Comparison of ENCODE assay signal across 22 cellular contexts in genomic region chr17:15169676-15170075, GRCh38.
A peak's percentile ranks its signal among the peaks of the same experiment; 100 is the strongest.
DNase-seq lines count a peak whose midpoint lies in the region; ATAC-seq and TF ChIP-seq lines count a peak whose summit lies in the region.
"Had no signal": no experiment of that assay in that cellular context is flagged by ENCODE, and none has a peak within 500 bp of the region (broad histone marks: within the 10 kb centered on the region; RNA-seq: fewer than 3 reads in every experiment).

No MANE protein-coding gene starts in this region.

- no peak for TF ChIP-seq CTCF in PC-3 (conservative IDR thresholded peaks at IDR 0.05; ENCODE audit: low read depth, low read length)
- TF ChIP-seq CTCF in fibroblast of lung (conservative IDR thresholded peaks at IDR 0.05 in 1 of 2, IDR thresholded peaks at IDR 0.05 in 1 of 2; ENCODE audit: low read depth in 1 of 2, low read length in 2 of 2) = no peak
- no peak for TF ChIP-seq CTCF in body of pancreas (IDR thresholded peaks at IDR 0.05)

- H3K79me2 ChIP-seq in PC-3 (ENCODE audit: low read length) (no peaks in the 10 kb centered on the region), fibroblast of lung (ENCODE audit: control insufficient read depth, insufficient read depth, low read length) (no peaks in the 10 kb centered on the region)

- H3K9ac ChIP-seq in PC-3 (ENCODE audit: low read length) (no peak overlapping the region), fibroblast of lung (ENCODE audit: insufficient read depth, low read length) (no peak overlapping the region)
- H3K9ac ChIP-seq: BLaER1 treated with 17β-estradiol and CSF1 and Interleukin-3, amounts not matched to agents 10 nM and 100 nM; KMS-11 had no signal

- H3K4me1 ChIP-seq in PC-3 (ENCODE audit: insufficient read depth, low read length) (no peaks in the 10 kb centered on the region), fibroblast of lung (ENCODE audit: control insufficient read depth, extremely low read depth, insufficient read depth, low read length) (no peaks in the 10 kb centered on the region), body of pancreas (no peaks in the 10 kb centered on the region)
- H3K4me1 ChIP-seq: Caco-2, Peyer's patch had no signal

- DNase-seq in NCI-H82 (lab: John Stamatoyannopoulos, UW) (peak; percentile 8), NCI-H82 treated with DMSO at 0.1 percent for 48 hours (lab: John Stamatoyannopoulos, UW; ENCODE audit: unreplicated experiment) (no peak), PC-3 (peak; percentile 34), fibroblast of lung (ENCODE audit: low read depth in 2 of 2) (peak; percentile 24 to 68), NCI-H1694 treated with DMSO at 0.1 percent for 48 hours (lab: John Stamatoyannopoulos, UW) (no peak), NCI-H187 treated with DMSO at 0.1 percent for 48 hours (lab: John Stamatoyannopoulos, UW) (no peak), SKM-1 (lab: John Stamatoyannopoulos, UW; ENCODE audit: unreplicated experiment) (no peak), body of pancreas (no peak)
- DNase-seq: activated CD4-positive, alpha-beta T cell treated with anti-CD3 and anti-CD28 coated beads, Interleukin-2, amount 50 U/mL, for 1 hour; aorta; Caco-2; naive thymus-derived CD4-positive, alpha-beta T cell; NCI-H2029; Peyer's patch; stimulated activated CD4-positive, alpha-beta T cell treated with anti-CD3 and anti-CD28 coated beads, Interleukin-2, amount 100 ng/mL, for 48 hours; stimulated activated naive B cell treated with anti-CD40 and anti-IgM and Interleukin-4, amounts not matched to agents 10 μg/mL and 1 μg/mL and 100 μg/mL, for 72 hours had no signal

- 74 to 76% methylated on average over 2 of the region's 2 CpGs for whole genome bisulfite sequencing in body of pancreas, 2 donors

- H3K4me3 ChIP-seq in PC-3 (ENCODE audit: low read length) = no peak overlapping the region
- no peak overlapping the region for H3K4me3 ChIP-seq in fibroblast of lung (replicated peaks in 1 of 4; ENCODE audit: control extremely low read depth in 1 of 4, insufficient read depth in 1 of 4, low read depth in 3 of 4, low read length in 4 of 4)
- H3K4me3 ChIP-seq in body of pancreas = no peak overlapping the region
- H3K4me3 ChIP-seq: BLaER1 treated with 17β-estradiol and CSF1 and Interleukin-3, amounts not matched to agents 10 nM and 100 nM; Peyer's patch; SK-N-MC had no signal

- H3K4me2 ChIP-seq in PC-3 (ENCODE audit: low read length) (no peak overlapping the region), fibroblast of lung (ENCODE audit: extremely low read depth, insufficient read depth, low read length) (no peak overlapping the region)
- H3K4me2 ChIP-seq: KMS-11 had no signal

- H3K36me3 ChIP-seq in PC-3 (ENCODE audit: low read depth, low read length) (no peaks in the 10 kb centered on the region), fibroblast of lung (ENCODE audit: control insufficient read depth, insufficient read depth, low read length) (no peaks in the 10 kb centered on the region), body of pancreas (replicated peaks in 1 of 2; ENCODE audit: insufficient read depth in 1 of 2, low read depth in 2 of 2) (no peaks in the 10 kb centered on the region)
- H3K36me3 ChIP-seq: BLaER1 treated with 17β-estradiol and CSF1 and Interleukin-3, amounts not matched to agents 10 nM and 100 nM; Peyer's patch had no signal

- peaks cover 52% of the 10 kb centered on the region for H3K27me3 ChIP-seq in PC-3 (ENCODE audit: low read length)
- H3K27me3 ChIP-seq in fibroblast of lung (ENCODE audit: control insufficient read depth, insufficient read depth, low read length) = no peaks in the 10 kb centered on the region
- no peaks in the 10 kb centered on the region for H3K27me3 ChIP-seq in body of pancreas
- H3K27me3 ChIP-seq: BLaER1 treated with 17β-estradiol and CSF1 and Interleukin-3, amounts not matched to agents 10 nM and 100 nM; Peyer's patch had no signal

- H3K9me2 ChIP-seq in PC-3 (replicated peaks; ENCODE audit: low read length) = no peaks in the 10 kb centered on the region

- CTCF ChIA-PET in PC-3 (lab: Charles Lee) = no interaction called here

- ATAC-seq in PC-3 (no peak), body of pancreas (no peak)
- ATAC-seq: activated naive CD4-positive, alpha-beta T cell treated with anti-CD3 and anti-CD28 coated beads, Interleukin-2, amount 50 U/mL, for 72 hours; naive thymus-derived CD4-positive, alpha-beta T cell; stimulated activated naive B cell treated with anti-CD40 and anti-IgM and Interleukin-4, amounts not matched to agents 10 μg/mL and 1 μg/mL and 100 μg/mL, for 72 hours had no signal

- TF ChIP-seq POLR2A in body of pancreas (IDR thresholded peaks at IDR 0.05) = no peak

- intact Hi-C loops in PC-3 (cut with micrococcal nuclease) (no loop called here), body of pancreas (cut with DNase I) (no loop called here)

- no peaks in the 10 kb centered on the region for H4K20me1 ChIP-seq in PC-3 (ENCODE audit: low read length)
- no peaks in the 10 kb centered on the region for H4K20me1 ChIP-seq in fibroblast of lung (ENCODE audit: control insufficient read depth, extremely low read depth, insufficient read depth, low read length)
- H4K20me1 ChIP-seq: BLaER1 treated with 17β-estradiol and CSF1 and Interleukin-3, amounts not matched to agents 10 nM and 100 nM had no signal

- BruUV-seq in PC-3 (replicated peaks; lab: Mats Ljungman, UMichigan) = no TSS peak

- POLR2A ChIA-PET in PC-3 (lab: Charles Lee; ENCODE audit: unreplicated experiment) = no interaction called here

- H2AFZ ChIP-seq in PC-3 (ENCODE audit: low read length) = no peak overlapping the region
- no peak overlapping the region for H2AFZ ChIP-seq in fibroblast of lung (ENCODE audit: low read length)

- H3K27ac ChIP-seq in PC-3 (ENCODE audit: low read length) (no peak overlapping the region), fibroblast of lung (ENCODE audit: insufficient read depth, low read length) (no peak overlapping the region), body of pancreas (no peak overlapping the region)
- H3K27ac ChIP-seq: 22Rv1; BLaER1 treated with 17β-estradiol and CSF1 and Interleukin-3, amounts not matched to agents 10 nM and 100 nM; KMS-11; Peyer's patch; SK-N-MC; VCaP had no signal

- no peaks in the 10 kb centered on the region for H3F3A ChIP-seq in PC-3 (ENCODE audit: low read length, unreplicated experiment)

- no peaks in the 10 kb centered on the region for H3K9me3 ChIP-seq in PC-3 (ENCODE audit: low read length)
- no peaks in the 10 kb centered on the region for H3K9me3 ChIP-seq in fibroblast of lung (ENCODE audit: control insufficient read depth, insufficient read depth, low read depth, low read length)
- H3K9me3 ChIP-seq in body of pancreas = no peaks in the 10 kb centered on the region
- H3K9me3 ChIP-seq: BLaER1 treated with 17β-estradiol and CSF1 and Interleukin-3, amounts not matched to agents 10 nM and 100 nM; Caco-2; Peyer's patch had no signal

Comparison
In these comparisons a context has a peak if more than half of its experiments do, and no peak if none do; other contexts are left out.
1. DNase-seq: peak in NCI-H82 (single experiment), PC-3 (single experiment) and fibroblast of lung (2 of 2); none in NCI-H82 treated with DMSO at 0.1 percent for 48 hours (single experiment), NCI-H1694 treated with DMSO at 0.1 percent for 48 hours (single experiment), NCI-H187 treated with DMSO at 0.1 percent for 48 hours (single experiment), SKM-1 (single experiment) and body of pancreas (0 of 4).